14 cellular contexts compared by ENCODE assay signal in the genomic region with DNA sequence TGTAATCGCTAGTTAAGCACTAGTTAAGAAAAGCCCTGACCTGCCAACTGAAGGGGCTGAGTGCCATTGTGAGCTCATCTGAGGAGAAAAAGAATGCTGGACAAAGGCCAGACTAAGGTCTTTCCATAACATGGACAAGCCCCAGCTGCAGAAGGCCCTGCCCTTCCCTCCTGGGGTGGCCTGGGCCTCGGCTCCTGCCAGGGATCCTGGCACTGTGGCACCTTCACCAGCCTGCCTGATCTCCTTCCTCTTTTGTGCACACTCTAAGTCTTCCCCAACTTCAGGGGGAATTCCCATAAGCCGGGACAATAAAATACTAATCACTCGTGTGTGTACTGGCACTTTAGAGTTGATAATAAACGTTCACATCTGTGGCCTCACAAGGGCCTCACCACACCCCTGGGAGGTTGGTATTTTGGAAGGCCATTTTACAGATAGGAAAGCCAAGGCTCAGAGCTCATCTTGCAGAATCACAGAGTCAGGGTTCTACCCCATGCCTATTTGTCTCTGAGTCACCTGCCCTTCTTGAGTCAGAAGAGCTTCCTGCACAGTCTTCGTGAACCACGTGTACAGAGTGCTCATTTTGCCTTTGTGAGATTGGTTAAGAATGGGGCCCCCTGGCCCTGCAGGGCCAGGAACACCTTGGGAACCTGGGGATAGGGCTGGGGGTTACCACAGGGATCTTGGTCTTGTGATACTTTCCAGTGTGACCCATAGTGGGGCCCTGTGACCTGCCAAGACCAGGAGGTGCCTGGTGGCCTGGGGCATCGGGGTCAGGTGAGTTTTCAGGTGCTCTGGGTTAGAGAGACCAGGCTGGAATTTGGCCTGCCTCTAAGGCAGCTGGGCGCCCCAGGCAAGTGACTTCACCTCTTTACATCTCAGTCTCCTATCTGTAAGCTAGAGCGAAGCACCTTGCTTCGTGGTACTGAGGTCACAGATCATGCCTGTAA. TPM values are rescaled to one million over a fixed set of nuclear protein-coding genes. Genes with fewer than 3 reads are reported as not detected.
A peak's percentile ranks its signal among the peaks of the same experiment; 100 is the strongest.
DNase-seq lines count a peak whose midpoint lies in the region; ATAC-seq and TF ChIP-seq lines count a peak whose summit lies in the region.
"Had no signal": no experiment of that assay in that cellular context is flagged by ENCODE, and none has a peak within 500 bp of the region (broad histone marks: within the 10 kb centered on the region; RNA-seq: fewer than 3 reads in every experiment).

No MANE protein-coding gene starts in this region.

- peaks cover 0 to 3% of the 10 kb centered on the region in 2 donors for H3K27me3 Mint-ChIP-seq in natural killer cell treated with Interleukin-12 subunit alpha and Interleukin-12 subunit beta and Interleukin-15 and Interleukin-18, amount 100 ng/mL, for 72 hours
- H3K27me3 Mint-ChIP-seq in natural killer cell (ENCODE audit: low read depth in 2 of 2) = no peaks in the 10 kb centered on the region
- H3K27me3 Mint-ChIP-seq in T-helper 1 cell treated with Interleukin-12 subunit alpha and Interleukin-12 subunit beta and Interleukin-4 antibody, amounts not matched to agents 30 μg/mL and 1 μg/mL, for 36 hours (ENCODE audit: low read depth) = no peaks in the 10 kb centered on the region
- peaks cover 6% of the 10 kb centered on the region for H3K27me3 Mint-ChIP-seq in glutamatergic neuron (ENCODE audit: unreplicated experiment)

- peak; percentile 56 to 78 for ATAC-seq in natural killer cell treated with Interleukin-12 subunit alpha and Interleukin-12 subunit beta and Interleukin-15 and Interleukin-18, amount 100 ng/mL, for 72 hours
- ATAC-seq in natural killer cell (no peak), GM19452 (IDR thresholded peaks at IDR 0.05; ENCODE audit: unreplicated experiment) (no peak)

- no peak overlapping the region for H3K4me3 Mint-ChIP-seq in natural killer cell treated with Interleukin-12 subunit alpha and Interleukin-12 subunit beta and Interleukin-15 and Interleukin-18, amount 100 ng/mL, for 72 hours
- H3K4me3 Mint-ChIP-seq in natural killer cell (no peak overlapping the region), glutamatergic neuron (ENCODE audit: unreplicated experiment) (no peak overlapping the region)
- H3K4me3 Mint-ChIP-seq in T-helper 1 cell treated with Interleukin-12 subunit alpha and Interleukin-12 subunit beta and Interleukin-4 antibody, amounts not matched to agents 30 μg/mL and 1 μg/mL, for 36 hours = no peak overlapping the region
- H3K4me3 Mint-ChIP-seq: IgD-negative memory B cell had no signal

- no peak for TF ChIP-seq POLR2A in thyroid gland (IDR thresholded peaks at IDR 0.05)

- H3K36me3 ChIP-seq in thyroid gland = no peaks in the 10 kb centered on the region
- H3K36me3 ChIP-seq: cardiac muscle cell had no signal

- H3K27ac ChIP-seq in thyroid gland = peak overlapping the region; percentile 6 to 58 (median 28)
- H3K27ac ChIP-seq: C4-2B, cardiac muscle cell had no signal

- H3K4me1 ChIP-seq in thyroid gland = peaks cover 5 to 15% of the 10 kb centered on the region in 2 donors

- no peaks in the 10 kb centered on the region for H3K9me3 Mint-ChIP-seq in natural killer cell treated with Interleukin-12 subunit alpha and Interleukin-12 subunit beta and Interleukin-15 and Interleukin-18, amount 100 ng/mL, for 72 hours
- H3K9me3 Mint-ChIP-seq in natural killer cell (no peaks in the 10 kb centered on the region), glutamatergic neuron (ENCODE audit: unreplicated experiment) (no peaks in the 10 kb centered on the region)
- no peaks in the 10 kb centered on the region for H3K9me3 Mint-ChIP-seq in T-helper 1 cell treated with Interleukin-12 subunit alpha and Interleukin-12 subunit beta and Interleukin-4 antibody, amounts not matched to agents 30 μg/mL and 1 μg/mL, for 36 hours
- H3K9me3 Mint-ChIP-seq: IgD-negative memory B cell had no signal

- peaks cover 0 to 5% of the 10 kb centered on the region in 2 donors for H3K4me1 Mint-ChIP-seq in natural killer cell treated with Interleukin-12 subunit alpha and Interleukin-12 subunit beta and Interleukin-15 and Interleukin-18, amount 100 ng/mL, for 72 hours (ENCODE audit: low read depth in 2 of 2)
- H3K4me1 Mint-ChIP-seq in natural killer cell = peaks cover 0 to 15% of the 10 kb centered on the region in 2 donors
- H3K4me1 Mint-ChIP-seq in T-helper 1 cell treated with Interleukin-12 subunit alpha and Interleukin-12 subunit beta and Interleukin-4 antibody, amounts not matched to agents 30 μg/mL and 1 μg/mL, for 36 hours (ENCODE audit: low read depth) = peaks cover 10% of the 10 kb centered on the region
- H3K4me1 Mint-ChIP-seq in glutamatergic neuron (ENCODE audit: low read depth, unreplicated experiment) = peaks cover 12% of the 10 kb centered on the region

- DNase-seq in natural killer cell treated with Interleukin-12 subunit alpha and Interleukin-12 subunit beta and Interleukin-15 and Interleukin-18, amount 100 ng/mL, for 72 hours (ENCODE audit: low spot score) = no peak
- DNase-seq in natural killer cell (no peak), germinal center (ENCODE audit: low spot score) (peak; percentile 28), thyroid gland (peak; percentile 87 to 89), midbrain (lab: John Stamatoyannopoulos, UW) (no peak), glutamatergic neuron (no peak)
- DNase-seq: GOT3, NCI-H1694, small intestine had no signal

- TF ChIP-seq CTCF in natural killer cell (IDR thresholded peaks at IDR 0.05) = no peak
- TF ChIP-seq CTCF in thyroid gland (IDR thresholded peaks at IDR 0.05) = no peak
- TF ChIP-seq CTCF in glutamatergic neuron (IDR thresholded peaks at IDR 0.05; ENCODE audit: partially characterized antibody, unreplicated experiment) = no peak

- no peaks in the 10 kb centered on the region for H3K36me3 Mint-ChIP-seq in natural killer cell treated with Interleukin-12 subunit alpha and Interleukin-12 subunit beta and Interleukin-15 and Interleukin-18, amount 100 ng/mL, for 72 hours
- H3K36me3 Mint-ChIP-seq in natural killer cell (no peaks in the 10 kb centered on the region), glutamatergic neuron (ENCODE audit: unreplicated experiment) (no peaks in the 10 kb centered on the region)
- no peaks in the 10 kb centered on the region for H3K36me3 Mint-ChIP-seq in T-helper 1 cell treated with Interleukin-12 subunit alpha and Interleukin-12 subunit beta and Interleukin-4 antibody, amounts not matched to agents 30 μg/mL and 1 μg/mL, for 36 hours (ENCODE audit: low read depth)
- H3K36me3 Mint-ChIP-seq: IgD-negative memory B cell had no signal

- no peaks in the 10 kb centered on the region for H3K9me3 ChIP-seq in thyroid gland

- no peak overlapping the region for H3K4me3 ChIP-seq in thyroid gland (replicated peaks in 1 of 3)
- H3K4me3 ChIP-seq: cardiac muscle cell had no signal

- WGBS in thyroid gland, 2 donors = 55 to 67% methylated on average over 10 to 11 of the region's 11 CpGs

- no peak overlapping the region for H3K27ac Mint-ChIP-seq in natural killer cell treated with Interleukin-12 subunit alpha and Interleukin-12 subunit beta and Interleukin-15 and Interleukin-18, amount 100 ng/mL, for 72 hours
- H3K27ac Mint-ChIP-seq in natural killer cell (no peak overlapping the region), glutamatergic neuron (ENCODE audit: unreplicated experiment) (no peak overlapping the region)
- peak overlapping the region; percentile 59 for H3K27ac Mint-ChIP-seq in T-helper 1 cell treated with Interleukin-12 subunit alpha and Interleukin-12 subunit beta and Interleukin-4 antibody, amounts not matched to agents 30 μg/mL and 1 μg/mL, for 36 hours

- no peaks in the 10 kb centered on the region for H3K27me3 ChIP-seq in thyroid gland
- H3K27me3 ChIP-seq: cardiac muscle cell had no signal

- intact Hi-C loops in natural killer cell (cut with micrococcal nuclease) = no loop called here
- intact Hi-C loops in thyroid gland (cut with DNase I) = no loop called here

RNA-seq across cellular contexts. Expression of gene TMPRSS13, which starts 9.6 kb away (rescaled TPM):
- under 1 TPM; 0.19 to 0.36 TPM for total RNA-seq in natural killer cell treated with Interleukin-12 subunit alpha and Interleukin-12 subunit beta and Interleukin-15 and Interleukin-18, amount 100 ng/mL, for 72 hours
- total RNA-seq in natural killer cell (1 to 10 TPM; 1.6 to 1.8 (median 1.8) TPM), thyroid gland (10 to 100 TPM in 3 of 4 donors, 1 to 10 TPM in 1; 8.5 to 24.3 (median 13.0) TPM), glutamatergic neuron (ENCODE audit: unreplicated experiment) (0.32 TPM)

RNA-seq across cellular contexts. Expression of gene FXYD6, which starts 43.1 kb away (rescaled TPM):
- not detected for total RNA-seq in natural killer cell treated with Interleukin-12 subunit alpha and Interleukin-12 subunit beta and Interleukin-15 and Interleukin-18, amount 100 ng/mL, for 72 hours
- total RNA-seq in natural killer cell (under 1 TPM in 2 of 3 donors, not detected in 1; 0.20 to 0.90 TPM), thyroid gland (100 to 1,000 TPM in 2 of 4 donors, 10 to 100 TPM in 2; 34.2 to 143 (median 88.6) TPM), glutamatergic neuron (ENCODE audit: unreplicated experiment) (57.1 TPM)

Comparison
In these comparisons a context has a peak if more than half of its experiments do, and no peak if none do; other contexts are left out.
1. ATAC-seq: peak in natural killer cell treated with Interleukin-12 subunit alpha and Interleukin-12 subunit beta and Interleukin-15 and Interleukin-18, amount 100 ng/mL, for 72 hours (2 of 2); none in natural killer cell (0 of 3) and GM19452 (single experiment).
2. DNase-seq: peak in germinal center (single experiment) and thyroid gland (2 of 2); none in natural killer cell treated with Interleukin-12 subunit alpha and Interleukin-12 subunit beta and Interleukin-15 and Interleukin-18, amount 100 ng/mL, for 72 hours (single experiment), natural killer cell (single experiment), midbrain (single experiment) and glutamatergic neuron (single experiment).
3. RNA of gene FXYD6, which starts 43.1 kb away (total RNA-seq): 34.2 to 143 TPM in thyroid gland and 57.1 TPM in glutamatergic neuron (single experiment); 0.20 to 0.90 TPM in natural killer cell and not detected in natural killer cell treated with Interleukin-12 subunit alpha and Interleukin-12 subunit beta and Interleukin-15 and Interleukin-18, amount 100 ng/mL, for 72 hours; every median in the first group is over 10 times any median in the second.